In the genomic region with DNA sequence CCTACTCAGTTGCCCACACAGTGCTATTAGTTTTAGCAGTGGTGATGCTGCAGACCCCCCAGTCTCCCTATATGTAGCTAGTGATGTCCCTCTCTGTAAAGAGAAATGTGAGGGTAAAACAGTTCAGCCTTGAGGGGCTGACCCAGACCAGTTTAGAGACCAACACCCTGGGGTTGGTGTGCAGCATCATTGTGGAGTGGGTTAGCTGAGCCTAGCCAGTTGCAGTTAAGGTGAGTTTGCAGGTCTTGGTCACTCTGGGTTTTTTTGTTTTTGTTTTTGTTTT, we compare ENCODE assay signal across 8 cellular contexts. TPM values are rescaled to one million over a fixed set of nuclear protein-coding genes. Genes with fewer than 3 reads are reported as not detected.
DNase-seq lines count a peak whose midpoint lies in the region; ATAC-seq and TF ChIP-seq lines count a peak whose summit lies in the region.

No MANE protein-coding gene starts in this region.

- peak overlapping the region; percentile 33 for H3K4me3 ChIP-seq in astrocyte of the spinal cord (ENCODE audit: low read depth, low read length)
- H3K4me3 ChIP-seq in lower leg skin (ENCODE audit: low read depth, poor library complexity, severe bottlenecking) = peak overlapping the region; percentile 70
- H3K4me3 ChIP-seq in tibial artery = peak overlapping the region; percentile 79 to 83

- no peaks in the 10 kb centered on the region for H3K9me3 Mint-ChIP-seq in activated CD4-positive, alpha-beta T cell treated with anti-CD3 and anti-CD28 coated beads, Interleukin-2, amount 10 ng/mL, durations not matched to agents 7 days and 5 days

- in situ Hi-C loops in astrocyte of the spinal cord (cut with HindIII; ENCODE audit: low sequenced_read_pairs) = no loop called here

- POLR2A ChIA-PET in activated CD4-positive, alpha-beta T cell treated with anti-CD3 and anti-CD28 coated beads, Interleukin-2, amount 10 ng/mL, durations not matched to agents 7 days and 5 days (lab: Charles Lee) = interaction anchor here (1.3 to 1.5 kb wide), 2 partner anchors 12 to 23 kb away, joined by 8 to 11 read pairs; partner anchors contain the start of genes PFDN6, RGL2 and WDR46

- intact Hi-C loops in lower leg skin (cut with DNase I; ENCODE audit: low total_unique reads) = no loop called here
- intact Hi-C loops in tibial artery (cut with DNase I; ENCODE audit: low total_unique reads) = no loop called here

- peaks cover 69% of the 10 kb centered on the region for H3K4me1 Mint-ChIP-seq in activated CD4-positive, alpha-beta T cell treated with anti-CD3 and anti-CD28 coated beads, Interleukin-2, amount 10 ng/mL, durations not matched to agents 7 days and 5 days

- H3K4me1 ChIP-seq in tibial artery = peaks cover 6 to 60% (median 46%) of the 10 kb centered on the region in 4 donors

- peak overlapping the region; percentile 95 for H3K4me3 Mint-ChIP-seq in activated CD4-positive, alpha-beta T cell treated with anti-CD3 and anti-CD28 coated beads, Interleukin-2, amount 10 ng/mL, durations not matched to agents 7 days and 5 days

- H3K36me3 ChIP-seq in tibial artery = peaks cover 18 to 64% (median 36%) of the 10 kb centered on the region in 3 donors

- CTCF ChIA-PET in activated CD4-positive, alpha-beta T cell treated with anti-CD3 and anti-CD28 coated beads, Interleukin-2, amount 10 ng/mL, durations not matched to agents 7 days and 5 days (lab: Charles Lee) = interaction anchor here (0.8 to 2.6 kb wide), 13 partner anchors 12 to 438 kb away, joined by 3 to 19 read pairs (median 5); partner anchors contain the start of genes PFDN6, RGL2, TAP2 and WDR46

- no peak for ATAC-seq in HG02571 (IDR thresholded peaks at IDR 0.05; ENCODE audit: unreplicated experiment)

- H3K27me3 ChIP-seq in tibial artery = no peaks in the 10 kb centered on the region

- H3K27me3 Mint-ChIP-seq in activated CD4-positive, alpha-beta T cell treated with anti-CD3 and anti-CD28 coated beads, Interleukin-2, amount 10 ng/mL, durations not matched to agents 7 days and 5 days = no peaks in the 10 kb centered on the region

- H3K36me3 Mint-ChIP-seq in activated CD4-positive, alpha-beta T cell treated with anti-CD3 and anti-CD28 coated beads, Interleukin-2, amount 10 ng/mL, durations not matched to agents 7 days and 5 days (ENCODE audit: low read depth) = peaks cover 61% of the 10 kb centered on the region

- TF ChIP-seq CTCF in astrocyte of the spinal cord (IDR thresholded peaks at IDR 0.05; ENCODE audit: low read depth, low read length) (no peak), lower leg skin (IDR thresholded peaks at IDR 0.05) (no peak), tibial artery (IDR thresholded peaks at IDR 0.05) (no peak)

- H3K27ac ChIP-seq in tibial artery = peak overlapping the region; percentile 87

- H3K9me3 ChIP-seq in tibial artery = no peaks in the 10 kb centered on the region

- peak overlapping the region; percentile 91 for H3K27ac Mint-ChIP-seq in activated CD4-positive, alpha-beta T cell treated with anti-CD3 and anti-CD28 coated beads, Interleukin-2, amount 10 ng/mL, durations not matched to agents 7 days and 5 days

- DNase-seq in activated CD4-positive, alpha-beta T cell treated with anti-CD3 and anti-CD28 coated beads, Interleukin-2, amount 10 ng/mL, durations not matched to agents 7 days and 5 days = no peak
- no peak for DNase-seq in activated CD4-positive, alpha-beta T cell treated with anti-CD3 and anti-CD28 coated beads, Interleukin-2, amount 50 U/mL, for 1 hour
- DNase-seq in astrocyte of the spinal cord (ENCODE audit: low read depth, low spot score) (no peak), lower leg skin (ENCODE audit: low spot score in 2 of 2) (no peak), tibial artery (no peak), NCI-H524 treated with DMSO at 0.1 percent for 48 hours (lab: John Stamatoyannopoulos, UW) (no peak), NCI-H69 (lab: John Stamatoyannopoulos, UW) (no peak)

- no peak for TF ChIP-seq POLR2A in lower leg skin (IDR thresholded peaks at IDR 0.05)

RNA-seq across cellular contexts. Expression of gene B3GALT4, which starts 0.4 kb away (rescaled TPM):
- total RNA-seq in activated CD4-positive, alpha-beta T cell treated with anti-CD3 and anti-CD28 coated beads, Interleukin-2, amount 10 ng/mL, durations not matched to agents 7 days and 5 days = 10 to 100 TPM; 18.3 to 21.5 TPM
- 10 to 100 TPM; 24.8 to 31.0 (median 26.3) TPM for total RNA-seq in lower leg skin

RNA-seq across cellular contexts. Expression of gene RPS18, which starts 4.6 kb away (rescaled TPM):
- total RNA-seq in activated CD4-positive, alpha-beta T cell treated with anti-CD3 and anti-CD28 coated beads, Interleukin-2, amount 10 ng/mL, durations not matched to agents 7 days and 5 days = 1,000 to 10,000 TPM; 2,438 to 3,135 TPM
- total RNA-seq in lower leg skin = 1,000 to 10,000 TPM; 4,043 to 6,696 (median 6,204) TPM

RNA-seq across cellular contexts. Expression of gene VPS52, which starts 4.8 kb away (rescaled TPM):
- 10 to 100 TPM; 79.1 to 84.0 TPM for total RNA-seq in activated CD4-positive, alpha-beta T cell treated with anti-CD3 and anti-CD28 coated beads, Interleukin-2, amount 10 ng/mL, durations not matched to agents 7 days and 5 days
- 10 to 100 TPM; 33.3 to 51.0 (median 44.4) TPM for total RNA-seq in lower leg skin

RNA-seq across cellular contexts. Expression of gene WDR46, which starts 12.5 kb away (rescaled TPM):
- 10 to 100 TPM; 53.4 to 54.8 TPM for total RNA-seq in activated CD4-positive, alpha-beta T cell treated with anti-CD3 and anti-CD28 coated beads, Interleukin-2, amount 10 ng/mL, durations not matched to agents 7 days and 5 days
- total RNA-seq in lower leg skin = 10 to 100 TPM; 38.4 to 57.2 (median 47.0) TPM

RNA-seq across cellular contexts. Expression of gene PFDN6, which starts 12.9 kb away (rescaled TPM):
- 10 to 100 TPM; 57.0 to 67.2 TPM for total RNA-seq in activated CD4-positive, alpha-beta T cell treated with anti-CD3 and anti-CD28 coated beads, Interleukin-2, amount 10 ng/mL, durations not matched to agents 7 days and 5 days
- total RNA-seq in lower leg skin = 10 to 100 TPM; 22.6 to 36.3 (median 35.3) TPM
